In the genomic region with DNA sequence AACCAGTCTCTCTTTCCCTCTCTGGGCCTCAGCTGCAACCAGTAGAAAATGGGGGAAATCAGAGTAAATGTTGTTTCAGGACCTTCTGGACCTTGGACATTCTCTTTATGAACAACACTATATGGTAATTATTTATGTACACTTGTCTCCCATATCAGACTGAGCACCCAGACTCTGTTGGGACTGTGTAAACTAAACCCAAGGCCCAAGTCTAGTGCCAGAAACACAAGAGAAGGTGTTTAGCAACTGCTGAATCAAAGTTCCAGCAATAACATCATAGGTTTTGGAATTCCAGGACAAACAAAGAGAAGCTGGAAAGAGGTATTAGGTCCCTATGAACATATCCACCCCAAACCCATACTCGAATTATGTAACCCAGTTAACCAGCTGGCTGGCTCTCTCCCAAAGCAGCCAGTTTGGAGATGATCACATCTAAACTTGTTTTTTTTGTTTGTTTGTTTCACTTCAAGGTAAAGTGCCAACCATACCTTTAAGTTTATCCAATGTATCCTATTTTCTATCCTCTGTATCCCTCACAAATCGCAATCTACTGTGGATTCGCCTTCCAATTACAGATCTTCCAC, we compare ENCODE assay signal across 10 cellular contexts. TPM values are rescaled to one million over a fixed set of nuclear protein-coding genes. Genes with fewer than 3 reads are reported as not detected.
DNase-seq lines count a peak whose midpoint lies in the region; ATAC-seq and TF ChIP-seq lines count a peak whose summit lies in the region.
"Had no signal": no experiment of that assay in that cellular context is flagged by ENCODE, and none has a peak within 500 bp of the region (broad histone marks: within the 10 kb centered on the region; RNA-seq: fewer than 3 reads in every experiment).

No MANE protein-coding gene starts in this region.

- H3K79me2 ChIP-seq in H9 (ENCODE audit: insufficient read depth, low read length) (peaks cover 25% of the 10 kb centered on the region), osteoblast (ENCODE audit: insufficient read depth, low read length) (peaks cover 54% of the 10 kb centered on the region)

- H2BK5ac ChIP-seq in H9 (ENCODE audit: insufficient read length, low read length): no peak overlapping the region

- H2BK120ac ChIP-seq in H9 (ENCODE audit: low read depth, low read length, poor library complexity, severe bottlenecking): no peak overlapping the region

- no peak overlapping the region for H3K14ac ChIP-seq in H9 (ENCODE audit: insufficient read depth, low read length)

- H3K27me3 Mint-ChIP-seq in H9 (ENCODE audit: low read depth): no peaks in the 10 kb centered on the region

- peaks cover 28 to 37% of the 10 kb centered on the region in 2 experiments for H3K4me1 Mint-ChIP-seq in H9

- no peaks in the 10 kb centered on the region for H3K4me1 ChIP-seq in H9 (ENCODE audit: insufficient read depth, low read length)
- H3K4me1 ChIP-seq in Peyer's patch: peaks cover 0 to 22% (median 4%) of the 10 kb centered on the region in 4 donors
- peaks cover 5% of the 10 kb centered on the region for H3K4me1 ChIP-seq in endocrine pancreas (ENCODE audit: control insufficient read depth, insufficient read depth, low read length)
- H3K4me1 ChIP-seq in osteoblast (ENCODE audit: insufficient read depth, low read length): peaks cover 24% of the 10 kb centered on the region

- no peak overlapping the region for H3K27ac ChIP-seq in H9 (ENCODE audit: insufficient read length, low read depth, low read length)
- H3K27ac ChIP-seq in Peyer's patch: peak overlapping the region in 3 of 4 donors; percentile 96 to 99 (median 98)
- H3K27ac ChIP-seq in osteoblast (ENCODE audit: low read depth, low read length): no peak overlapping the region

- no peak overlapping the region for H3K23ac ChIP-seq in H9 (ENCODE audit: insufficient read length, low read depth, low read length)

- H4K20me1 ChIP-seq in H9 (ENCODE audit: control insufficient read depth, insufficient read depth, insufficient read length) (no peaks in the 10 kb centered on the region), osteoblast (ENCODE audit: insufficient read depth, low read length) (peaks cover 11% of the 10 kb centered on the region)

- peak overlapping the region; percentile 84 to 85; a peak in 4 of 5 replicates for H3K4me3 Mint-ChIP-seq in H9

- intact Hi-C loops in Right ventricle myocardium superior (cut with DNase I): no loop called here

- H3K18ac ChIP-seq in H9 (ENCODE audit: insufficient read length, low read depth, low read length): no peak overlapping the region

- H2AFZ ChIP-seq in H9 (ENCODE audit: low read length): no peak overlapping the region
- no peak overlapping the region for H2AFZ ChIP-seq in osteoblast (ENCODE audit: low read length)

- H4K5ac ChIP-seq in H9 (ENCODE audit: insufficient read length, low read depth, low read length): no peak overlapping the region

- TF ChIP-seq CTCF in H9 (conservative IDR thresholded peaks at IDR 0.05): no peak
- no peak for TF ChIP-seq CTCF in Peyer's patch (IDR thresholded peaks at IDR 0.05)
- TF ChIP-seq CTCF in osteoblast (IDR thresholded peaks at IDR 0.05; ENCODE audit: extremely low read depth, low read depth, low read length): no peak

- H3K9me3 ChIP-seq in H9 (ENCODE audit: control insufficient read depth, low read depth, low read length): no peaks in the 10 kb centered on the region
- no peaks in the 10 kb centered on the region for H3K9me3 ChIP-seq in Peyer's patch
- H3K9me3 ChIP-seq in endocrine pancreas (ENCODE audit: control insufficient read depth, low read length): no peaks in the 10 kb centered on the region
- no peaks in the 10 kb centered on the region for H3K9me3 ChIP-seq in osteoblast (ENCODE audit: low read depth, low read length)

- H3T11ph ChIP-seq in H9 (ENCODE audit: low read length): no peak overlapping the region

- H3K27me3 ChIP-seq in H9 (ENCODE audit: insufficient read depth, low read length) (no peaks in the 10 kb centered on the region), Peyer's patch (no peaks in the 10 kb centered on the region), endocrine pancreas (ENCODE audit: control insufficient read depth, insufficient read depth, low read length) (no peaks in the 10 kb centered on the region), osteoblast (ENCODE audit: insufficient read depth, low read length) (no peaks in the 10 kb centered on the region)

- peak overlapping the region; percentile 22 to 94 (median 93); a peak in 4 of 7 replicates for H3K27ac Mint-ChIP-seq in H9

- H3K56ac ChIP-seq in H9 (ENCODE audit: insufficient read length, low read depth, low read length): no peak overlapping the region

- H4K8ac ChIP-seq in H9 (replicated peaks; ENCODE audit: insufficient read length, low read depth, low read length): no peak overlapping the region

- no peak overlapping the region for H4K91ac ChIP-seq in H9 (ENCODE audit: insufficient read length, low read depth, low read length)

- no peak overlapping the region for H3K9ac ChIP-seq in H9 (ENCODE audit: extremely low read depth, insufficient read length, low read length)
- H3K9ac ChIP-seq in endocrine pancreas (ENCODE audit: control insufficient read depth, insufficient read depth, low read length): no peak overlapping the region
- H3K9ac ChIP-seq: parathyroid adenoma had no signal

- H2BK20ac ChIP-seq in H9 (ENCODE audit: low read depth, low read length, poor library complexity, severe bottlenecking): no peak overlapping the region

- no peaks in the 10 kb centered on the region for H3K36me3 ChIP-seq in Peyer's patch
- H3K36me3 ChIP-seq in endocrine pancreas (ENCODE audit: control insufficient read depth, insufficient read depth, low read length): no peaks in the 10 kb centered on the region
- H3K36me3 ChIP-seq in osteoblast (ENCODE audit: insufficient read depth, low read length): no peaks in the 10 kb centered on the region

- DNase-seq in H9 (no peak), Peyer's patch (no peak), osteoblast (ENCODE audit: insufficient read length, low spot score, missing footprints) (no peak), NAMALWA (ENCODE audit: low spot score) (no peak), NOMO-1 (lab: John Stamatoyannopoulos, UW; ENCODE audit: unreplicated experiment in 2 of 2) (no peak), Right ventricle myocardium superior (no peak)
- DNase-seq: NCI-H446 had no signal

- peak overlapping the region in 1 of 4 donors; percentile 76 for H3K4me3 ChIP-seq in Peyer's patch
- peak overlapping the region; percentile 54 for H3K4me3 ChIP-seq in endocrine pancreas (ENCODE audit: control insufficient read depth, insufficient read depth, low read length)
- H3K4me3 ChIP-seq in osteoblast (ENCODE audit: insufficient read depth, low read length): no peak overlapping the region

- H3K9me3 Mint-ChIP-seq in H9: peaks cover 0 to 4% of the 10 kb centered on the region in 2 experiments; a peak in 3 of 5 replicates

- H2AK5ac ChIP-seq in H9 (ENCODE audit: insufficient read length, low read length): no peak overlapping the region

- no CpG with 5 or more reads among the region's 3 CpGs for WGBS in H9 (ENCODE audit: extremely low coverage, insufficient read length, low lambda C conversion rate)

- no peak overlapping the region for H2BK15ac ChIP-seq in H9 (ENCODE audit: low read depth, low read length)

- no peaks in the 10 kb centered on the region for H3K79me1 ChIP-seq in H9 (ENCODE audit: insufficient read depth, low read depth, low read length, poor library complexity, severe bottlenecking)

- no peak overlapping the region for H3K4ac ChIP-seq in H9 (ENCODE audit: low read depth, low read length)

- ATAC-seq in HG03095 (IDR thresholded peaks at IDR 0.05; ENCODE audit: unreplicated experiment) (no peak), Right ventricle myocardium superior (ENCODE audit: poor library complexity) (no peak)

- H3K23me2 ChIP-seq in H9 (ENCODE audit: insufficient read length, low read depth, low read length, poor library complexity, severe bottlenecking): peaks cover 3% of the 10 kb centered on the region

- H3K4me2 ChIP-seq in H9 (ENCODE audit: insufficient read depth, insufficient read length, low read length) (peak overlapping the region; percentile 89), osteoblast (ENCODE audit: insufficient read depth, low read length) (peak overlapping the region; percentile 99)

- TF ChIP-seq POLR2A in Peyer's patch (IDR thresholded peaks at IDR 0.05): no peak

- H3K36me3 Mint-ChIP-seq in H9 (ENCODE audit: insufficient read depth in 1 of 3, low read depth in 3 of 3): peaks cover 4 to 11% (median 7%) of the 10 kb centered on the region in 3 experiments; a peak in 5 of 7 replicates

- H2BK12ac ChIP-seq in H9 (ENCODE audit: insufficient read length, low read depth, low read length): no peak overlapping the region

RNA-seq across cellular contexts. Expression of a gene that starts 1.9 kb away (rescaled TPM):
- 58.8 and 60.2 TPM in 2 replicates for total RNA-seq in H9 (2021)
- 10 to 100 TPM; 16.5 to 23.9 (median 20.6) TPM for total RNA-seq in Peyer's patch
- 12.4 and 12.7 TPM in 2 replicates for total RNA-seq in osteoblast
- 20.1 TPM for total RNA-seq in Right ventricle myocardium superior

Comparison
In these comparisons a context has a peak if more than half of its experiments do, and no peak if none do; other contexts are left out.
1. H3K27ac ChIP-seq: peak in Peyer's patch (3 of 4); none in H9 (single experiment) and osteoblast (single experiment).